Comparison of ENCODE assay signal across 9 cellular contexts in genomic region chr22:19103881-19104821, GRCh38. TPM values are rescaled to one million over a fixed set of nuclear protein-coding genes. Genes with fewer than 3 reads are reported as not detected.
DNase-seq lines count a peak whose midpoint lies in the region; ATAC-seq and TF ChIP-seq lines count a peak whose summit lies in the region.
"Had no signal": no experiment of that assay in that cellular context is flagged by ENCODE, and none has a peak within 500 bp of the region (broad histone marks: within the 10 kb centered on the region; RNA-seq: fewer than 3 reads in every experiment).

No MANE protein-coding gene starts in this region.

- H3K27me3 ChIP-seq in parathyroid adenoma (ENCODE audit: control insufficient read depth, insufficient read depth, low read length), result no peaks in the 10 kb centered on the region

- no peak overlapping the region for H3K9ac ChIP-seq in parathyroid adenoma

- ATAC-seq in HG02759 (IDR thresholded peaks at IDR 0.05; ENCODE audit: unreplicated experiment), result no peak
- ATAC-seq: activated CD4-positive, CD25-positive, alpha-beta regulatory T cell treated with anti-CD3 and anti-CD28 coated beads, Interleukin-2, amount 50 U/mL, for 24 hours had no signal

- no peak for TF ChIP-seq CTCF in parathyroid adenoma (IDR thresholded peaks at IDR 0.05)
- TF ChIP-seq CTCF in coronary artery (IDR thresholded peaks at IDR 0.05), result no peak

- no peaks in the 10 kb centered on the region for H3K36me3 ChIP-seq in parathyroid adenoma (ENCODE audit: control insufficient read depth, insufficient read depth, low read length)

- peak overlapping the region; percentile 19 for H3K4me2 ChIP-seq in parathyroid adenoma (ENCODE audit: low read length)

- peak overlapping the region in 1 of 4 donors; percentile 45 for H3K4me3 Mint-ChIP-seq in IgD-negative memory B cell

- no peak overlapping the region for H3K27ac ChIP-seq in parathyroid adenoma
- no peak overlapping the region for H3K27ac ChIP-seq in coronary artery

- peaks cover 1% of the 10 kb centered on the region for H3K36me3 Mint-ChIP-seq in IgD-negative memory B cell

- H3K9me3 ChIP-seq in parathyroid adenoma (ENCODE audit: control insufficient read depth, low read length), result no peaks in the 10 kb centered on the region

- peaks cover 28% of the 10 kb centered on the region for H3K79me2 ChIP-seq in parathyroid adenoma

- DNase-seq in cerebellar cortex (ENCODE audit: low spot score) (peak; percentile 50), OCI-M2 (lab: John Stamatoyannopoulos, UW; ENCODE audit: unreplicated experiment) (no peak), coronary artery (ENCODE audit: low spot score) (no peak)
- DNase-seq: occipital lobe, OCI-M1 had no signal

- no peak overlapping the region for H2AFZ ChIP-seq in parathyroid adenoma

- H3K4me1 ChIP-seq in parathyroid adenoma, result no peaks in the 10 kb centered on the region

- peak overlapping the region in 2 of 3 donors; percentile 13 to 67 for H3K27ac Mint-ChIP-seq in IgD-negative memory B cell

- no peaks in the 10 kb centered on the region for H3K27me3 Mint-ChIP-seq in IgD-negative memory B cell

- H3K4me3 ChIP-seq in parathyroid adenoma (ENCODE audit: low read depth, low read length), result no peak overlapping the region
- H3K4me3 ChIP-seq in coronary artery, result no peak overlapping the region

- peaks cover 19 to 25% (median 23%) of the 10 kb centered on the region in 3 donors for H3K4me1 Mint-ChIP-seq in IgD-negative memory B cell

- no peaks in the 10 kb centered on the region for H3K9me3 Mint-ChIP-seq in IgD-negative memory B cell

RNA-seq across cellular contexts. Expression of gene DGCR2, which starts 18.1 kb away (rescaled TPM):
- polyA plus RNA-seq in IgD-negative memory B cell, result 29.1 TPM

RNA-seq across cellular contexts. Expression of gene TSSK2, which starts 27.0 kb away (rescaled TPM):
- polyA plus RNA-seq in IgD-negative memory B cell, result not detected

RNA-seq across cellular contexts. Expression of gene ESS2, which starts 40.3 kb away (rescaled TPM):
- 12.5 TPM for polyA plus RNA-seq in IgD-negative memory B cell

RNA-seq across cellular contexts. Expression of gene GSC2, which starts 45.9 kb away (rescaled TPM):
- not detected for polyA plus RNA-seq in IgD-negative memory B cell
